ENCODE assay signal across 15 cellular contexts in the genomic region with DNA sequence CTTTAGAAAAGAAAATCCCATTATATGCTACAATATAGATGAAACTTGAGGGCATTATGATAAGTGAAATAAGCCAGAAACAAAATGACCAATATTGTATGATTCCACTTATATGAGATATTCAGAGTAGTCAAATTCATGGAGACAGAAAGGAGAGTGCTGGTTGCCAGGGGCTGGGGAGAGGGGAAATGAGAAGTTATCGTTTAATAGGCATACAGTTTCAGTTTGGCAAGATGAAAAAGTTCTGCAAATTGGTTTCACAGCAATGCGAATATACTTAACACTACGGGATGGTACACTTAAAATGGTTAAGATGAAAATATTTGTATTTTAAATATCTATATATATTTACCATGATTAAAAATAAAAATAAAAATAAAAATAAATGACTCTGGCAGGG. TPM values are rescaled to one million over a fixed set of nuclear protein-coding genes. Genes with fewer than 3 reads are reported as not detected.
A peak's percentile ranks its signal among the peaks of the same experiment; 100 is the strongest.
DNase-seq lines count a peak whose midpoint lies in the region; ATAC-seq and TF ChIP-seq lines count a peak whose summit lies in the region.
"Had no signal": no experiment of that assay in that cellular context is flagged by ENCODE, and none has a peak within 500 bp of the region (broad histone marks: within the 10 kb centered on the region; RNA-seq: fewer than 3 reads in every experiment).

No MANE protein-coding gene starts in this region.

- H3K27me3 Mint-ChIP-seq in activated T-helper 17 cell treated with anti-CD3 and anti-CD28 coated beads, Interleukin-2, amount 50 U/mL, for 72 hours, result no peaks in the 10 kb centered on the region
- peaks cover 0 to 4% (median 0%) of the 10 kb centered on the region in 3 donors for H3K27me3 Mint-ChIP-seq in CD14-positive monocyte (ENCODE audit: low read depth in 3 of 3)

- peaks cover 19% of the 10 kb centered on the region for H3K4me1 Mint-ChIP-seq in activated T-helper 17 cell treated with anti-CD3 and anti-CD28 coated beads, Interleukin-2, amount 50 U/mL, for 72 hours
- H3K4me1 Mint-ChIP-seq in CD14-positive monocyte, result peaks cover 3% of the 10 kb centered on the region

- peak; percentile 50 for ATAC-seq in HG03175 (IDR thresholded peaks at IDR 0.05; ENCODE audit: unreplicated experiment)
- ATAC-seq in activated T-helper 17 cell treated with anti-CD3 and anti-CD28 coated beads, Interleukin-2, amount 50 U/mL, for 72 hours (replicated peaks), result no peak
- ATAC-seq: heart left ventricle, left lobe of liver, right cardiac atrium, SK-N-SH treated with all-trans-retinoic acid at 6 μM for 48 hours had no signal

- peaks cover 31% of the 10 kb centered on the region for H3K4me1 ChIP-seq in BLaER1
- H3K4me1 ChIP-seq: heart left ventricle had no signal

- H3K36me3 ChIP-seq in BLaER1 (peaks cover 25% of the 10 kb centered on the region; the same call in 1 of the 2 replicates), GM06990 (ENCODE audit: control insufficient read depth, insufficient read depth, low read length) (no peaks in the 10 kb centered on the region)
- H3K36me3 ChIP-seq: heart left ventricle had no signal

- peak overlapping the region; percentile 79 for H3K4me2 ChIP-seq in BLaER1

- H3K4me3 ChIP-seq in BLaER1 (peak overlapping the region; percentile 64), GM06990 (replicated peaks; ENCODE audit: low read depth, low read length) (peak overlapping the region; percentile 51)
- H3K4me3 ChIP-seq: heart left ventricle had no signal

- peak overlapping the region; percentile 99 for H3K4me3 Mint-ChIP-seq in activated T-helper 17 cell treated with anti-CD3 and anti-CD28 coated beads, Interleukin-2, amount 50 U/mL, for 72 hours
- no peak overlapping the region for H3K4me3 Mint-ChIP-seq in CD14-positive monocyte
- H3K4me3 Mint-ChIP-seq: nephron had no signal

- intact Hi-C loops in CD14-positive monocyte (cut with micrococcal nuclease), result no loop called here

- no peak overlapping the region; the same call in 1 of the 2 replicates for H3K9ac ChIP-seq in BLaER1

- peak overlapping the region; percentile 100 for H3K27ac Mint-ChIP-seq in activated T-helper 17 cell treated with anti-CD3 and anti-CD28 coated beads, Interleukin-2, amount 50 U/mL, for 72 hours
- no peak overlapping the region for H3K27ac Mint-ChIP-seq in CD14-positive monocyte

- peaks cover 53% of the 10 kb centered on the region for H3K36me3 Mint-ChIP-seq in activated T-helper 17 cell treated with anti-CD3 and anti-CD28 coated beads, Interleukin-2, amount 50 U/mL, for 72 hours (ENCODE audit: low read depth)
- H3K36me3 Mint-ChIP-seq in CD14-positive monocyte, result no peaks in the 10 kb centered on the region

- no peaks in the 10 kb centered on the region for H3K9me3 Mint-ChIP-seq in activated T-helper 17 cell treated with anti-CD3 and anti-CD28 coated beads, Interleukin-2, amount 50 U/mL, for 72 hours
- H3K9me3 Mint-ChIP-seq in CD14-positive monocyte, result peaks cover 0 to 8% (median 1%) of the 10 kb centered on the region in 7 donors

- H3K27ac ChIP-seq in BLaER1 (peak overlapping the region; percentile 97; the same call in 1 of the 2 replicates), caudate nucleus (ENCODE audit: low read depth, low read length) (no peak overlapping the region)
- H3K27ac ChIP-seq: heart left ventricle had no signal

- peaks cover 45% of the 10 kb centered on the region for H3K9me3 ChIP-seq in BLaER1

- H4K20me1 ChIP-seq in BLaER1, result no peaks in the 10 kb centered on the region

- DNase-seq in GM06990 (ENCODE audit: extremely low read depth, insufficient read length), result no peak
- no peak for DNase-seq in DMS 273 treated with DMSO at 0.1 percent for 48 hours (lab: John Stamatoyannopoulos, UW)
- DNase-seq in CD14-positive monocyte (ENCODE audit: low spot score), result no peak
- DNase-seq in caudate nucleus (lab: John Stamatoyannopoulos, UW), result no peak
- no peak for DNase-seq in NK-92 treated with Interleukin-12 subunit alpha and Interleukin-12 subunit beta, amount 100 ng/mL, for 24 hours (lab: John Stamatoyannopoulos, UW)
- DNase-seq: erythroblast; heart left ventricle; right cardiac atrium; stimulated activated naive CD4-positive, alpha-beta T cell had no signal

- H3K27me3 ChIP-seq in BLaER1, result no peaks in the 10 kb centered on the region
- H3K27me3 ChIP-seq in GM06990 (replicated peaks; ENCODE audit: control insufficient read depth, insufficient read depth, low read length), result no peaks in the 10 kb centered on the region
- H3K27me3 ChIP-seq: heart left ventricle had no signal

- TF ChIP-seq CTCF in GM06990 (IDR thresholded peaks at IDR 0.05; ENCODE audit: insufficient read depth, low read length, poor library complexity, severe bottlenecking), result no peak
- TF ChIP-seq CTCF in CD14-positive monocyte (IDR thresholded peaks at IDR 0.05), result no peak

RNA-seq across cellular contexts. Expression of a gene that starts 31.1 kb away (rescaled TPM):
- 10 to 100 TPM; 83.2 to 95.6 TPM for total RNA-seq in activated T-helper 17 cell treated with anti-CD3 and anti-CD28 coated beads, Interleukin-2, amount 50 U/mL, for 72 hours
- polyA plus RNA-seq in CD14-positive monocyte, result 10 to 100 TPM; 20.9 to 22.0 TPM
